ENCODE assay signal across 8 cellular contexts in genomic region chr14:95514131-95515079, GRCh38. TPM values are rescaled to one million over a fixed set of nuclear protein-coding genes. Genes with fewer than 3 reads are reported as not detected.
DNase-seq lines count a peak whose midpoint lies in the region; ATAC-seq and TF ChIP-seq lines count a peak whose summit lies in the region.

No MANE protein-coding gene starts in this region.

- H3K9me3 Mint-ChIP-seq in activated naive CD4-positive, alpha-beta T cell treated with anti-CD3 and anti-CD28 coated beads, Interleukin-2, amount 50 U/mL, for 24 hours = no peaks in the 10 kb centered on the region
- no peaks in the 10 kb centered on the region for H3K9me3 Mint-ChIP-seq in activated B cell treated with CpG ODN at 0.5 μM for 24 hours

- H3K4me1 Mint-ChIP-seq in activated naive CD4-positive, alpha-beta T cell treated with anti-CD3 and anti-CD28 coated beads, Interleukin-2, amount 50 U/mL, for 24 hours = peaks cover 71% of the 10 kb centered on the region
- H3K4me1 Mint-ChIP-seq in activated B cell treated with CpG ODN at 0.5 μM for 24 hours = peaks cover 82% of the 10 kb centered on the region

- peak overlapping the region; percentile 75 for H3K4me3 Mint-ChIP-seq in activated naive CD4-positive, alpha-beta T cell treated with anti-CD3 and anti-CD28 coated beads, Interleukin-2, amount 50 U/mL, for 24 hours
- peak overlapping the region; percentile 94 for H3K4me3 Mint-ChIP-seq in activated B cell treated with CpG ODN at 0.5 μM for 24 hours

- peak overlapping the region in 2 of 4 donors; percentile 76 to 92 for H3K4me3 ChIP-seq in transverse colon

- no peaks in the 10 kb centered on the region for H3K27me3 ChIP-seq in transverse colon

- no peaks in the 10 kb centered on the region for H3K27me3 Mint-ChIP-seq in activated naive CD4-positive, alpha-beta T cell treated with anti-CD3 and anti-CD28 coated beads, Interleukin-2, amount 50 U/mL, for 24 hours
- no peaks in the 10 kb centered on the region for H3K27me3 Mint-ChIP-seq in activated B cell treated with CpG ODN at 0.5 μM for 24 hours

- POLR2A ChIA-PET in activated B cell treated with CpG ODN at 0.5 μM for 24 hours (lab: Charles Lee) = interaction anchor here (0.8 to 8.2 kb wide), 10 partner anchors 12 to 51 kb away, joined by 3 to 113 read pairs (median 11); partner anchors contain the start of gene GLRX5

- CTCF ChIA-PET in activated B cell treated with CpG ODN at 0.5 μM for 24 hours (lab: Charles Lee) = interaction anchor here (1.1 to 4.9 kb wide), 4 partner anchors 9 to 72 kb away, joined by 4 to 27 read pairs (median 12); no protein-coding TSS in a partner anchor

- in situ Hi-C loops in transverse colon (cut with MboI; ENCODE audit: low pct_ligation_motif_present in 1 of 4, low pct_unique_long_range_greater_than_20kb in 1 of 4, low sequenced_read_pairs in 3 of 4) = no loop called here

- ATAC-seq in activated B cell treated with CpG ODN at 0.5 μM for 24 hours (ENCODE audit: low read depth) (no peak), left lobe of liver (peak; percentile 58), HG03521 (IDR thresholded peaks at IDR 0.05; ENCODE audit: unreplicated experiment) (no peak)

- peaks cover 18 to 53% (median 35%) of the 10 kb centered on the region in 4 donors for H3K4me1 ChIP-seq in transverse colon

- no peak overlapping the region for H3K27ac Mint-ChIP-seq in activated naive CD4-positive, alpha-beta T cell treated with anti-CD3 and anti-CD28 coated beads, Interleukin-2, amount 50 U/mL, for 24 hours
- peak overlapping the region; percentile 93 for H3K27ac Mint-ChIP-seq in activated B cell treated with CpG ODN at 0.5 μM for 24 hours

- no peak for TF ChIP-seq EP300 in transverse colon (IDR thresholded peaks at IDR 0.05; ENCODE audit: low read depth)

- DNase-seq in activated naive CD4-positive, alpha-beta T cell (lab: John Stamatoyannopoulos, UW) = no peak
- DNase-seq in activated B cell treated with CpG ODN at 0.5 μM for 24 hours (no peak), left lobe of liver (ENCODE audit: low spot score) (peak; percentile 77), transverse colon (no peak), NAMALWA (ENCODE audit: low spot score) (no peak), NCI-H1048 (lab: John Stamatoyannopoulos, UW) (no peak)

- TF ChIP-seq CTCF in activated B cell treated with CpG ODN at 0.5 μM for 24 hours (IDR thresholded peaks at IDR 0.05) (no peak), transverse colon (IDR thresholded peaks at IDR 0.05) (no peak)

- H3K36me3 ChIP-seq in transverse colon = no peaks in the 10 kb centered on the region

- no peak for TF ChIP-seq POLR2A in transverse colon (IDR thresholded peaks at IDR 0.05)

- intact Hi-C loops in activated B cell treated with CpG ODN at 0.5 μM for 24 hours (cut with micrococcal nuclease) = loop anchor here (5.0 kb wide), 3 partner anchors 247 to 1547 kb away; partner anchors contain the start of gene DICER1
- intact Hi-C loops in transverse colon (cut with DNase I; ENCODE audit: low total_unique reads) = loop anchor here (5.0 kb wide), 1 partner anchor 62 kb away; no protein-coding TSS in a partner anchor

- H3K9me3 ChIP-seq in transverse colon = no peaks in the 10 kb centered on the region

- WGBS in transverse colon (ENCODE audit: low coverage in 1 of 2), 2 donors = 83% methylated on average over 18 of the region's 18 CpGs; no CpG with 5 or more reads in 1 of the 2 donors

- peaks cover 5% of the 10 kb centered on the region for H3K36me3 Mint-ChIP-seq in activated naive CD4-positive, alpha-beta T cell treated with anti-CD3 and anti-CD28 coated beads, Interleukin-2, amount 50 U/mL, for 24 hours
- H3K36me3 Mint-ChIP-seq in activated B cell treated with CpG ODN at 0.5 μM for 24 hours (ENCODE audit: low read depth) = peaks cover 38% of the 10 kb centered on the region

- H3K27ac ChIP-seq in transverse colon = peak overlapping the region; percentile 81 to 90 (median 86)

RNA-seq across cellular contexts. Expression of gene SYNE3, which starts 2.0 kb away (rescaled TPM):
- 95.6 and 104 TPM in 2 replicates for total RNA-seq in activated B cell treated with CpG ODN at 0.5 μM for 24 hours
- 13.6 TPM for total RNA-seq in left lobe of liver
- 10 to 100 TPM in 3 of 4 donors, 1 to 10 TPM in 1; 9.8 to 46.8 (median 13.9) TPM for total RNA-seq in transverse colon

RNA-seq across cellular contexts. Expression of gene GLRX5, which starts 20.4 kb away (rescaled TPM):
- total RNA-seq in activated B cell treated with CpG ODN at 0.5 μM for 24 hours (20.5 and 22.4 TPM in 2 replicates), left lobe of liver (31.4 TPM), transverse colon (100 to 1,000 TPM in 1 of 4 donors, 10 to 100 TPM in 3; 11.6 to 177 (median 38.2) TPM)
